9 cellular contexts compared by ENCODE assay signal in genomic region chr4:39456946-39457763, GRCh38. TPM values are rescaled to one million over a fixed set of nuclear protein-coding genes. Genes with fewer than 3 reads are reported as not detected.
DNase-seq lines count a peak whose midpoint lies in the region; ATAC-seq lines count a peak whose summit lies in the region.
"Had no signal": no experiment of that assay in that cellular context is flagged by ENCODE, and none has a peak within 500 bp of the region (broad histone marks: within the 10 kb centered on the region; RNA-seq: fewer than 3 reads in every experiment).

No MANE protein-coding gene starts in this region.

- H3K4me1 Mint-ChIP-seq in activated CD4-positive, alpha-beta T cell treated with anti-CD3 and anti-CD28 coated beads for 36 hours = peaks cover 55% of the 10 kb centered on the region
- H3K4me1 Mint-ChIP-seq in activated T-helper 17 cell treated with anti-CD3 and anti-CD28 coated beads, Interleukin-2, amount 50 U/mL, for 72 hours = peaks cover 20% of the 10 kb centered on the region

- no peaks in the 10 kb centered on the region for H3K9me3 Mint-ChIP-seq in activated CD4-positive, alpha-beta T cell treated with anti-CD3 and anti-CD28 coated beads for 36 hours (ENCODE audit: low read depth)
- H3K9me3 Mint-ChIP-seq in activated T-helper 17 cell treated with anti-CD3 and anti-CD28 coated beads, Interleukin-2, amount 50 U/mL, for 72 hours = no peaks in the 10 kb centered on the region

- H3K27ac ChIP-seq in iPS-20b (ENCODE audit: low read length) = peak overlapping the region; percentile 91
- H3K27ac ChIP-seq in stomach smooth muscle (ENCODE audit: low read length) = peak overlapping the region; percentile 12

- H3K4me3 ChIP-seq in iPS-20b (ENCODE audit: low read length) (peak overlapping the region; percentile 98), stomach smooth muscle (ENCODE audit: low read length in 2 of 2) (peak overlapping the region; percentile 92 to 97)

- CTCF ChIA-PET in activated CD4-positive, alpha-beta T cell treated with anti-CD3 and anti-CD28 coated beads for 36 hours (lab: Charles Lee) = interaction anchor here (1.2 to 3.8 kb wide), 2 partner anchors 10 to 12 kb away, joined by 8 to 17 read pairs; no protein-coding TSS in a partner anchor

- peak overlapping the region; percentile 98 for H3K4me3 Mint-ChIP-seq in activated CD4-positive, alpha-beta T cell treated with anti-CD3 and anti-CD28 coated beads for 36 hours
- peak overlapping the region; percentile 98 for H3K4me3 Mint-ChIP-seq in activated T-helper 17 cell treated with anti-CD3 and anti-CD28 coated beads, Interleukin-2, amount 50 U/mL, for 72 hours

- H3K36me3 ChIP-seq in iPS-20b (ENCODE audit: insufficient read depth, low read depth, low read length) (peaks cover 74% of the 10 kb centered on the region), stomach smooth muscle (ENCODE audit: control insufficient read depth in 2 of 2, insufficient read depth in 2 of 2, low read length in 2 of 2) (peaks cover 25 to 47% of the 10 kb centered on the region in 2 donors)

- intact Hi-C loops in activated CD4-positive, alpha-beta T cell treated with anti-CD3 and anti-CD28 coated beads for 36 hours (cut with DNase I, micrococcal nuclease) = loop anchor here (5.0 kb wide), 4 partner anchors 180 to 850 kb away; partner anchors contain the start of genes SMIM14 (in 1 of the 2), TMEM156 (in 1 of the 2) and WDR19 (in 1 of the 2)

- H3K27me3 Mint-ChIP-seq in activated CD4-positive, alpha-beta T cell treated with anti-CD3 and anti-CD28 coated beads for 36 hours = no peaks in the 10 kb centered on the region
- H3K27me3 Mint-ChIP-seq in activated T-helper 17 cell treated with anti-CD3 and anti-CD28 coated beads, Interleukin-2, amount 50 U/mL, for 72 hours = no peaks in the 10 kb centered on the region

- H3K36me3 Mint-ChIP-seq in activated CD4-positive, alpha-beta T cell treated with anti-CD3 and anti-CD28 coated beads for 36 hours (ENCODE audit: low read depth) = peaks cover 74% of the 10 kb centered on the region
- peaks cover 90% of the 10 kb centered on the region for H3K36me3 Mint-ChIP-seq in activated T-helper 17 cell treated with anti-CD3 and anti-CD28 coated beads, Interleukin-2, amount 50 U/mL, for 72 hours (ENCODE audit: low read depth)

- H3K27ac Mint-ChIP-seq in activated CD4-positive, alpha-beta T cell treated with anti-CD3 and anti-CD28 coated beads for 36 hours = peak overlapping the region; percentile 100
- H3K27ac Mint-ChIP-seq in activated T-helper 17 cell treated with anti-CD3 and anti-CD28 coated beads, Interleukin-2, amount 50 U/mL, for 72 hours = peak overlapping the region; percentile 100

- H3K27me3 ChIP-seq in iPS-20b (ENCODE audit: insufficient read depth, low read length) (no peaks in the 10 kb centered on the region), stomach smooth muscle (ENCODE audit: control insufficient read depth in 1 of 2, insufficient read depth in 2 of 2, low read length in 2 of 2) (no peaks in the 10 kb centered on the region)

- DNase-seq in activated CD4-positive, alpha-beta T cell treated with anti-CD3 and anti-CD28 coated beads for 36 hours = no peak
- DNase-seq in activated CD4-positive, alpha-beta T cell treated with anti-CD3 and anti-CD28 coated beads for 4 hours = no peak
- DNase-seq in RKO (ENCODE audit: low spot score) = no peak
- no peak for DNase-seq in ureter (ENCODE audit: low spot score)

- H3K9me3 ChIP-seq in iPS-20b (ENCODE audit: insufficient read depth, low read depth, low read length) = no peaks in the 10 kb centered on the region
- H3K9me3 ChIP-seq in stomach smooth muscle (ENCODE audit: control insufficient read depth in 2 of 2, low read length in 2 of 2) = no peaks in the 10 kb centered on the region

- ATAC-seq in activated CD4-positive, alpha-beta T cell treated with anti-CD3 and anti-CD28 coated beads for 36 hours = no peak
- no peak for ATAC-seq in activated T-helper 17 cell treated with anti-CD3 and anti-CD28 coated beads, Interleukin-2, amount 50 U/mL, for 72 hours (replicated peaks)
- ATAC-seq in GM21447 (IDR thresholded peaks at IDR 0.05; ENCODE audit: unreplicated experiment) = no peak

- peaks cover 10% of the 10 kb centered on the region; the same call in 1 of the 2 replicates for H3K4me1 ChIP-seq in iPS-20b (ENCODE audit: insufficient read depth, low read length)
- H3K4me1 ChIP-seq in stomach smooth muscle (ENCODE audit: control insufficient read depth, insufficient read depth, low read length) = peaks cover 17% of the 10 kb centered on the region

- H3K9ac ChIP-seq in iPS-20b (ENCODE audit: low read depth, low read length) = peak overlapping the region; percentile 99
- H3K9ac ChIP-seq in stomach smooth muscle (ENCODE audit: low read length in 2 of 2) = peak overlapping the region; percentile 13 to 99

- POLR2A ChIA-PET in activated CD4-positive, alpha-beta T cell treated with anti-CD3 and anti-CD28 coated beads for 36 hours (lab: Charles Lee) = interaction anchor here (0.8 to 2.5 kb wide), 3 partner anchors 8 to 92 kb away, joined by 3 to 11 read pairs (median 3); partner anchors contain the start of gene RFC1

RNA-seq across cellular contexts. Expression of gene RPL9, which starts 1.6 kb away (rescaled TPM):
- total RNA-seq in activated CD4-positive, alpha-beta T cell treated with anti-CD3 and anti-CD28 coated beads for 36 hours = 1,000 to 10,000 TPM; 1,442 to 2,369 TPM
- 1,000 to 10,000 TPM; 1,910 to 2,087 TPM for total RNA-seq in activated T-helper 17 cell treated with anti-CD3 and anti-CD28 coated beads, Interleukin-2, amount 50 U/mL, for 72 hours
- total RNA-seq in ureter = 1,753 TPM

RNA-seq across cellular contexts. Expression of gene LIAS, which starts 1.7 kb away (rescaled TPM):
- 10 to 100 TPM; 30.7 to 35.5 TPM for total RNA-seq in activated CD4-positive, alpha-beta T cell treated with anti-CD3 and anti-CD28 coated beads for 36 hours
- 10 to 100 TPM; 22.5 to 24.3 TPM for total RNA-seq in activated T-helper 17 cell treated with anti-CD3 and anti-CD28 coated beads, Interleukin-2, amount 50 U/mL, for 72 hours
- total RNA-seq in ureter = 25.0 TPM

RNA-seq across cellular contexts. Expression of gene KLB, which starts 50.4 kb away (rescaled TPM):
- not detected for total RNA-seq in activated CD4-positive, alpha-beta T cell treated with anti-CD3 and anti-CD28 coated beads for 36 hours
- total RNA-seq in activated T-helper 17 cell treated with anti-CD3 and anti-CD28 coated beads, Interleukin-2, amount 50 U/mL, for 72 hours = not detected
- total RNA-seq in ureter = 0.08 TPM
- total RNA-seq: myocyte had no signal
